ENCODE assay signal across 8 cellular contexts in genomic region chr17:48023408-48024148, GRCh38. TPM values are rescaled to one million over a fixed set of nuclear protein-coding genes. Genes with fewer than 3 reads are reported as not detected.
DNase-seq lines count a peak whose midpoint lies in the region; ATAC-seq and TF ChIP-seq lines count a peak whose summit lies in the region.

No MANE protein-coding gene starts in this region.

- H3K27me3 ChIP-seq in duodenal mucosa (ENCODE audit: control insufficient read depth in 1 of 2, insufficient read depth in 2 of 2, low read length in 2 of 2): peaks cover 11 to 17% of the 10 kb centered on the region in 2 donors

- H3K9me3 ChIP-seq in duodenal mucosa (ENCODE audit: control insufficient read depth in 1 of 2, low read length in 2 of 2): no peaks in the 10 kb centered on the region

- no peak overlapping the region for H3K27ac ChIP-seq in duodenal mucosa (ENCODE audit: low read depth, low read length)

- H3K36me3 ChIP-seq in duodenal mucosa (ENCODE audit: control insufficient read depth in 1 of 2, insufficient read depth in 2 of 2, low read length in 2 of 2): no peaks in the 10 kb centered on the region

- peak; percentile 67 for ATAC-seq in left lobe of liver

- H3K9ac ChIP-seq in duodenal mucosa (ENCODE audit: low read depth in 1 of 2, low read length in 2 of 2): peak overlapping the region in 1 of 2 donors; percentile 25

- DNase-seq in activated naive CD4-positive, alpha-beta T cell treated with Interleukin-2 at 50 U/mL for 16 hours: peak; percentile 49
- no peak for DNase-seq in activated naive CD4-positive, alpha-beta T cell (lab: John Stamatoyannopoulos, UW)
- DNase-seq in NCI-H2196 treated with DMSO at 0.1 percent for 48 hours (lab: John Stamatoyannopoulos, UW; ENCODE audit: unreplicated experiment): peak; percentile 68
- DNase-seq in activated CD4-positive, CD25-positive, alpha-beta regulatory T cell treated with anti-CD3 and anti-CD28 coated beads, Interleukin-2, amount 50 U/mL, for 72 hours: peak; percentile 51
- peak; percentile 89 for DNase-seq in left lobe of liver (ENCODE audit: low spot score)
- peak; percentile 38 for DNase-seq in stimulated activated CD4-positive, alpha-beta T cell treated with anti-CD3 and anti-CD28 coated beads, Interleukin-1b, Interleukin-23, amount 100 ng/mL, for 48 hours
- DNase-seq in GM13976 (ENCODE audit: low spot score): no peak

- peak overlapping the region; percentile 71 to 76 for H3K4me3 ChIP-seq in duodenal mucosa (ENCODE audit: low read depth in 1 of 2, low read length in 2 of 2)

- TF ChIP-seq CTCF in GM13976 (IDR thresholded peaks at IDR 0.05; ENCODE audit: borderline replicate concordance, control extremely low read depth, extremely low read depth, insufficient read depth, missing control alignments): no peak

- in situ Hi-C loops in GM13976 (cut with MboI; ENCODE audit: low sequenced_read_pairs, unreplicated experiment): no loop called here

- peaks cover 31 to 37% of the 10 kb centered on the region in 2 donors for H3K4me1 ChIP-seq in duodenal mucosa (ENCODE audit: control insufficient read depth in 1 of 2, insufficient read depth in 2 of 2, low read length in 2 of 2)

RNA-seq across cellular contexts. Expression of gene COPZ2, which starts 14.0 kb away (rescaled TPM):
- 23.1 TPM for total RNA-seq in left lobe of liver

RNA-seq across cellular contexts. Expression of gene NFE2L1, which starts 24.6 kb away (rescaled TPM):
- total RNA-seq in left lobe of liver: 150 TPM

RNA-seq across cellular contexts. Expression of gene CDK5RAP3, which starts 52.7 kb away (rescaled TPM):
- total RNA-seq in left lobe of liver: 107 TPM

Comparison
In these comparisons a context has a peak if more than half of its experiments do, and no peak if none do; other contexts are left out.
1. DNase-seq: peak in activated naive CD4-positive, alpha-beta T cell treated with Interleukin-2 at 50 U/mL for 16 hours (single experiment), NCI-H2196 treated with DMSO at 0.1 percent for 48 hours (single experiment), activated CD4-positive, CD25-positive, alpha-beta regulatory T cell treated with anti-CD3 and anti-CD28 coated beads, Interleukin-2, amount 50 U/mL, for 72 hours (single experiment), left lobe of liver (single experiment) and stimulated activated CD4-positive, alpha-beta T cell treated with anti-CD3 and anti-CD28 coated beads, Interleukin-1b, Interleukin-23, amount 100 ng/mL, for 48 hours (single experiment); none in activated naive CD4-positive, alpha-beta T cell (0 of 4) and GM13976 (single experiment).